1 cellular context compared by ENCODE assay signal in the genomic region with DNA sequence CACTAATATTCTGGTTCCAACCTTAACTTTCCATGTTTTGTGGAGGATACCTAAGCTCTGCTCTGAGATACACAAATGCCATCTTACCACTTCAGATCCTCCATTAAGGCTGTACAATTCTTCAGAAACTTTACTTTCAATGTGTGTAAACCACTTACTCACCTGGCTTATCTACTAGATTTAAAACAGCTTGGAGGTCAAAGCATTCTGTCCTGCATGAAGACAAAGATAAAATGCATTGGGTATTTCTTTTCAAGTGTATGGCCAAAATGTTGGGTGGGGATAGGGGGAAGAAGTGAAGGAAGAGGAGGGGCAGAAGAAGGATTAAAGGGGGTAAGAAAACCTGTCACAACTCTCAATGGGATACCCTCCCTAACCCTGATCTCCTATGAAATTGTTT.
TF ChIP-seq lines count a peak whose summit lies in the region.

No MANE protein-coding gene starts in this region.

TF ChIP-seq in WTC11, 78 proteins besides CTCF, POLR2A, EP300 and RAD21 (continued from another document):
- TF ChIP-seq ZNF532 (CRISPR knock-in tag; IDR thresholded peaks at IDR 0.05; ENCODE audit: borderline replicate concordance) (no peak), PRRX2 (CRISPR knock-in tag; IDR thresholded peaks at IDR 0.05) (no peak), ZMAT4 (CRISPR knock-in tag; IDR thresholded peaks at IDR 0.05) (no peak), TCF7 (CRISPR knock-in tag; IDR thresholded peaks at IDR 0.05; ENCODE audit: low read depth) (no peak), ZNF138 (CRISPR knock-in tag; conservative IDR thresholded peaks at IDR 0.05) (no peak), FOXJ3 (CRISPR knock-in tag; IDR thresholded peaks at IDR 0.05; ENCODE audit: borderline replicate concordance) (no peak), CBFB (CRISPR knock-in tag; IDR thresholded peaks at IDR 0.05; ENCODE audit: low read depth) (no peak)
- TF ChIP-seq, protein P1, sequence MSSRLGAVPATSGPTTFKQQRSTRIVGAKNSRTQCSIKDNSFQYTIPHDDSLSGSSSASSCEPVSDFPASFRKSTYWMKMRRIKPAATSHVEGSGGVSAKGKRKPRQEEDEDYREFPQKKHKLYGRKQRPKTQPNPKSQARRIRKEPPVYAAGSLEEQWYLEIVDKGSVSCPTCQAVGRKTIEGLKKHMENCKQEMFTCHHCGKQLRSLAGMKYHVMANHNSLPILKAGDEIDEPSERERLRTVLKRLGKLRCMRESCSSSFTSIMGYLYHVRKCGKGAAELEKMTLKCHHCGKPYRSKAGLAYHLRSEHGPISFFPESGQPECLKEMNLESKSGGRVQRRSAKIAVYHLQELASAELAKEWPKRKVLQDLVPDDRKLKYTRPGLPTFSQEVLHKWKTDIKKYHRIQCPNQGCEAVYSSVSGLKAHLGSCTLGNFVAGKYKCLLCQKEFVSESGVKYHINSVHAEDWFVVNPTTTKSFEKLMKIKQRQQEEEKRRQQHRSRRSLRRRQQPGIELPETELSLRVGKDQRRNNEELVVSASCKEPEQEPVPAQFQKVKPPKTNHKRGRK (CRISPR knock-in tag; IDR thresholded peaks at IDR 0.05; ENCODE audit: borderline replicate concordance) = no peak
